ENCODE assay signal across 22 cellular contexts in genomic region chr9:111917980-111918379, GRCh38. TPM values are rescaled to one million over a fixed set of nuclear protein-coding genes. Genes with fewer than 3 reads are reported as not detected.
DNase-seq lines count a peak whose midpoint lies in the region; ATAC-seq and TF ChIP-seq lines count a peak whose summit lies in the region.
"Had no signal": no experiment of that assay in that cellular context is flagged by ENCODE, and none has a peak within 500 bp of the region (broad histone marks: within the 10 kb centered on the region; RNA-seq: fewer than 3 reads in every experiment).

No MANE protein-coding gene starts in this region.

- WGBS in heart right ventricle, 2 donors = 68 to 84% methylated on average over 9 of the region's 9 CpGs

- H3K36me3 Mint-ChIP-seq in activated B cell treated with CpG ODN at 0.5 μM for 24 hours (ENCODE audit: low read depth) (peaks cover 73% of the 10 kb centered on the region), memory B cell (peaks cover 17% of the 10 kb centered on the region)
- H3K36me3 Mint-ChIP-seq in stimulated activated naive B cell treated with anti-CD40 and anti-IgM and Interleukin-4, amounts not matched to agents 10 μg/mL and 1 μg/mL and 100 μg/mL, for 72 hours = peaks cover 44 to 55% of the 10 kb centered on the region in 2 donors

- H3K4me3 ChIP-seq in heart right ventricle = peak overlapping the region in 1 of 10 donors; percentile 0
- H3K4me3 ChIP-seq in right atrium auricular region = no peak overlapping the region
- no peak overlapping the region for H3K4me3 ChIP-seq in upper lobe of right lung
- H3K4me3 ChIP-seq: gastroesophageal sphincter, lower lobe of right lung, sigmoid colon, SJCRH30 had no signal

- H3K36me3 ChIP-seq in heart right ventricle = peaks cover 0 to 91% (median 0%) of the 10 kb centered on the region in 9 donors
- H3K36me3 ChIP-seq in right atrium auricular region = no peaks in the 10 kb centered on the region
- H3K36me3 ChIP-seq in upper lobe of right lung = peaks cover 34% of the 10 kb centered on the region

- H3K4me1 ChIP-seq in heart right ventricle (peaks cover 0 to 65% (median 21%) of the 10 kb centered on the region in 9 donors), right atrium auricular region (peaks cover 0 to 15% of the 10 kb centered on the region in 2 donors), upper lobe of right lung (peaks cover 28% of the 10 kb centered on the region)

- TF ChIP-seq CTCF in heart right ventricle (IDR thresholded peaks at IDR 0.05) (no peak), right atrium auricular region (IDR thresholded peaks at IDR 0.05) (no peak), activated B cell treated with CpG ODN at 0.5 μM for 24 hours (IDR thresholded peaks at IDR 0.05) (no peak), upper lobe of right lung (IDR thresholded peaks at IDR 0.05) (no peak)

- ATAC-seq in heart right ventricle = peak in 7 of 8 donors; percentile 43 to 74 (median 56)
- no peak for ATAC-seq in activated B cell treated with CpG ODN at 0.5 μM for 24 hours (ENCODE audit: low read depth)
- no peak for ATAC-seq in memory B cell (ENCODE audit: low read depth)
- no peak for ATAC-seq in stimulated activated naive B cell treated with anti-CD40 and anti-IgM and Interleukin-4, amounts not matched to agents 10 μg/mL and 1 μg/mL and 100 μg/mL, for 72 hours (replicated peaks)
- ATAC-seq in upper lobe of right lung = no peak
- ATAC-seq: gastroesophageal sphincter had no signal

- peaks cover 79% of the 10 kb centered on the region for H3K4me1 Mint-ChIP-seq in activated B cell treated with CpG ODN at 0.5 μM for 24 hours
- H3K4me1 Mint-ChIP-seq in memory B cell = peaks cover 42% of the 10 kb centered on the region
- H3K4me1 Mint-ChIP-seq in stimulated activated naive B cell treated with anti-CD40 and anti-IgM and Interleukin-4, amounts not matched to agents 10 μg/mL and 1 μg/mL and 100 μg/mL, for 72 hours = peaks cover 38 to 64% of the 10 kb centered on the region in 2 donors
- H3K4me1 Mint-ChIP-seq: H9, neural crest cell had no signal

- H3K27me3 Mint-ChIP-seq in activated B cell treated with CpG ODN at 0.5 μM for 24 hours (no peaks in the 10 kb centered on the region), memory B cell (no peaks in the 10 kb centered on the region)
- no peaks in the 10 kb centered on the region for H3K27me3 Mint-ChIP-seq in stimulated activated naive B cell treated with anti-CD40 and anti-IgM and Interleukin-4, amounts not matched to agents 10 μg/mL and 1 μg/mL and 100 μg/mL, for 72 hours

- DNase-seq in heart right ventricle (peak in 1 of 2 donors; percentile 15), right atrium auricular region (ENCODE audit: low spot score) (no peak), activated B cell treated with CpG ODN at 0.5 μM for 24 hours (no peak), memory B cell (ENCODE audit: low spot score in 2 of 2) (no peak), AG08396 (ENCODE audit: low spot score) (no peak), SW 1271 (lab: John Stamatoyannopoulos, UW) (no peak), upper lobe of right lung (no peak)
- DNase-seq in stimulated activated naive B cell treated with anti-CD40 and anti-IgM and Interleukin-4, amounts not matched to agents 10 μg/mL and 1 μg/mL and 100 μg/mL, for 72 hours = no peak
- DNase-seq: activated CD4-positive, alpha-beta T cell treated with anti-CD3 and anti-CD28 coated beads, Interleukin-2, amount 50 U/mL, for 48 hours; activated CD8-positive, alpha-beta memory T cell treated with anti-CD3 and anti-CD28 coated beads, Interleukin-2, amount 50 U/mL, for 48 hours; H9; lower lobe of right lung; NCI-H1092 treated with DMSO at 0.1 percent for 48 hours; NCI-H1930; NCI-H69; posterior cingulate gyrus; sigmoid colon; SJCRH30; stimulated activated CD4-positive, alpha-beta T cell treated with anti-CD3 and anti-CD28 coated beads, Interleukin-15, amount 100 ng/mL, for 24 hours; stimulated activated naive CD4-positive, alpha-beta T cell treated with Interleukin-2 at 50 U/mL for 16 hours had no signal

- POLR2A ChIA-PET in activated B cell treated with CpG ODN at 0.5 μM for 24 hours (lab: Charles Lee) = interaction anchor here (0.7 kb wide), 1 partner anchor 8 kb away, joined by 3 read pairs; no protein-coding TSS in a partner anchor

- H3K9me3 ChIP-seq in heart right ventricle (no peaks in the 10 kb centered on the region), right atrium auricular region (no peaks in the 10 kb centered on the region), upper lobe of right lung (no peaks in the 10 kb centered on the region)
- H3K9me3 ChIP-seq: gastroesophageal sphincter, lower lobe of right lung, sigmoid colon, SJCRH30 had no signal

- intact Hi-C loops in heart right ventricle (cut with DNase I) (no loop called here), activated B cell treated with CpG ODN at 0.5 μM for 24 hours (cut with micrococcal nuclease) (loop anchor here (1.0 kb wide), 1 partner anchor 8 kb away; no protein-coding TSS in a partner anchor), upper lobe of right lung (cut with DNase I) (no loop called here)

- H3K9me3 Mint-ChIP-seq in activated B cell treated with CpG ODN at 0.5 μM for 24 hours (no peaks in the 10 kb centered on the region), memory B cell (no peaks in the 10 kb centered on the region)
- no peaks in the 10 kb centered on the region for H3K9me3 Mint-ChIP-seq in stimulated activated naive B cell treated with anti-CD40 and anti-IgM and Interleukin-4, amounts not matched to agents 10 μg/mL and 1 μg/mL and 100 μg/mL, for 72 hours
- H3K9me3 Mint-ChIP-seq: H9, neural crest cell had no signal

- H3K27ac Mint-ChIP-seq in activated B cell treated with CpG ODN at 0.5 μM for 24 hours (peak overlapping the region; percentile 64), memory B cell (peak overlapping the region; percentile 90)
- peak overlapping the region; percentile 75 for H3K27ac Mint-ChIP-seq in stimulated activated naive B cell treated with anti-CD40 and anti-IgM and Interleukin-4, amounts not matched to agents 10 μg/mL and 1 μg/mL and 100 μg/mL, for 72 hours
- H3K27ac Mint-ChIP-seq: H9 had no signal

- H3K4me3 Mint-ChIP-seq in activated B cell treated with CpG ODN at 0.5 μM for 24 hours (no peak overlapping the region), memory B cell (no peak overlapping the region)
- peak overlapping the region in 1 of 2 donors; percentile 14 for H3K4me3 Mint-ChIP-seq in stimulated activated naive B cell treated with anti-CD40 and anti-IgM and Interleukin-4, amounts not matched to agents 10 μg/mL and 1 μg/mL and 100 μg/mL, for 72 hours
- H3K4me3 Mint-ChIP-seq: H9, neural crest cell had no signal

- no peaks in the 10 kb centered on the region for H3K27me3 ChIP-seq in heart right ventricle
- H3K27me3 ChIP-seq in right atrium auricular region = no peaks in the 10 kb centered on the region
- no peaks in the 10 kb centered on the region for H3K27me3 ChIP-seq in upper lobe of right lung
- H3K27me3 ChIP-seq: gastroesophageal sphincter, sigmoid colon, SJCRH30 had no signal

- CTCF ChIA-PET in activated B cell treated with CpG ODN at 0.5 μM for 24 hours (lab: Charles Lee) = no interaction called here

- H3K27ac ChIP-seq in heart right ventricle (peak overlapping the region in 6 of 10 donors; percentile 3 to 83 (median 58)), right atrium auricular region (no peak overlapping the region), upper lobe of right lung (no peak overlapping the region)
- H3K27ac ChIP-seq: gastroesophageal sphincter, lower lobe of right lung, sigmoid colon, SJCRH30 had no signal

RNA-seq across cellular contexts. Expression of gene UGCG, which starts 21.4 kb away (rescaled TPM):
- total RNA-seq in heart right ventricle (10 to 100 TPM; 11.1 to 42.6 (median 13.6) TPM), right atrium auricular region (10 to 100 TPM; 10.3 to 10.8 TPM), activated B cell treated with CpG ODN at 0.5 μM for 24 hours (103 and 111 TPM in 2 replicates), upper lobe of right lung (50.7 TPM)
- polyA plus RNA-seq in heart right ventricle = 10 to 100 TPM; 11.2 to 15.7 TPM

Comparison
In these comparisons a context has a peak if more than half of its experiments do, and no peak if none do; other contexts are left out.
1. H3K27ac ChIP-seq: peak in heart right ventricle (6 of 10); none in right atrium auricular region (0 of 2) and upper lobe of right lung (single experiment).
2. ATAC-seq: peak in heart right ventricle (7 of 8); none in activated B cell treated with CpG ODN at 0.5 μM for 24 hours (single experiment), memory B cell (single experiment), stimulated activated naive B cell treated with anti-CD40 and anti-IgM and Interleukin-4, amounts not matched to agents 10 μg/mL and 1 μg/mL and 100 μg/mL, for 72 hours (0 of 2) and upper lobe of right lung (single experiment).
3. Peak in every context shown above with its lines, with median percentiles within 50 percentile points of each other: H3K27ac Mint-ChIP-seq.